In the genomic region with DNA sequence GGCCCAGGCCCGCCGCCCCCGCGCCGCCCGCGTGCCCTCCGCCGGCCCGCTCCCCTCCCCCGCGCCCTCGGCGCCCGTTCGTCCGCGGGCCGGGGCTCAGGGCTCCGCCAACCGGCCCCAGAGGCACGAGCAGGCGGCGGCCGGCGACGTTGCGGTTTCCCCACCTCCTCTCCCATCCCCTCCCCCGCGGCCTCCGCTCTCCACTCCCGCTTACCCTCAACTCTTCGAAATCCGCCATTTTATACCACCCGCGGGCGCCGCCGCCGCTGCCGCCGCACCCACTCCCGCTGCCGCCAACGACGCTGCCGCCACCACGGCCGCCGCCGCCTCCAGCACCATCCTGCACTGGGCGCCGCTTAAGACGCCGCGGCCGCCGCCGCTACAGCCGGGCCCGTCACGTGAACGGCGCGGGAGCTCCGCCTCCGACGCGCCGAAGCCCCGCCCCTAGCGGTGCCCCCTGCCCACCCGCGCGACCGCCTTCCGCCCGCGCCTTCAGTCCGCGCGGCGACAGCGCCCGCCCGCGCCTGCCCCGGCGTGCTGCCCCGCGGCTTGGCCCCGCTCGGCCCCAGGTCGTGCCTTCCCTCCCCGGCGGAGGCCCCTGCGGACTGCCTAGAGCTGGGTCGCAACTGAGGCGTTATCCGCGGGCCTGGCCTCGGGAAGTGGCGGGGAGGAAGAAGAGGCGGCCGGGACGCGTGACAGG, we compare ENCODE assay signal across 8 cellular contexts. TPM values are rescaled to one million over a fixed set of nuclear protein-coding genes. Genes with fewer than 3 reads are reported as not detected.
A peak's percentile ranks its signal among the peaks of the same experiment; 100 is the strongest.
DNase-seq lines count a peak whose midpoint lies in the region; ATAC-seq lines count a peak whose summit lies in the region.

A gene with protein sequence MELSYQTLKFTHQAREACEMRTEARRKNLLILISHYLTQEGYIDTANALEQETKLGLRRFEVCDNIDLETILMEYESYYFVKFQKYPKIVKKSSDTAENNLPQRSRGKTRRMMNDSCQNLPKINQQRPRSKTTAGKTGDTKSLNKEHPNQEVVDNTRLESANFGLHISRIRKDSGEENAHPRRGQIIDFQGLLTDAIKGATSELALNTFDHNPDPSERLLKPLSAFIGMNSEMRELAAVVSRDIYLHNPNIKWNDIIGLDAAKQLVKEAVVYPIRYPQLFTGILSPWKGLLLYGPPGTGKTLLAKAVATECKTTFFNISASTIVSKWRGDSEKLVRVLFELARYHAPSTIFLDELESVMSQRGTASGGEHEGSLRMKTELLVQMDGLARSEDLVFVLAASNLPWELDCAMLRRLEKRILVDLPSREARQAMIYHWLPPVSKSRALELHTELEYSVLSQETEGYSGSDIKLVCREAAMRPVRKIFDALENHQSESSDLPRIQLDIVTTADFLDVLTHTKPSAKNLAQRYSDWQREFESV (plus strand): TSS at position 495 of the 700 bp plus-strand sequence. CDS start 29,271 bp downstream, outside the sequence.
A gene with protein sequence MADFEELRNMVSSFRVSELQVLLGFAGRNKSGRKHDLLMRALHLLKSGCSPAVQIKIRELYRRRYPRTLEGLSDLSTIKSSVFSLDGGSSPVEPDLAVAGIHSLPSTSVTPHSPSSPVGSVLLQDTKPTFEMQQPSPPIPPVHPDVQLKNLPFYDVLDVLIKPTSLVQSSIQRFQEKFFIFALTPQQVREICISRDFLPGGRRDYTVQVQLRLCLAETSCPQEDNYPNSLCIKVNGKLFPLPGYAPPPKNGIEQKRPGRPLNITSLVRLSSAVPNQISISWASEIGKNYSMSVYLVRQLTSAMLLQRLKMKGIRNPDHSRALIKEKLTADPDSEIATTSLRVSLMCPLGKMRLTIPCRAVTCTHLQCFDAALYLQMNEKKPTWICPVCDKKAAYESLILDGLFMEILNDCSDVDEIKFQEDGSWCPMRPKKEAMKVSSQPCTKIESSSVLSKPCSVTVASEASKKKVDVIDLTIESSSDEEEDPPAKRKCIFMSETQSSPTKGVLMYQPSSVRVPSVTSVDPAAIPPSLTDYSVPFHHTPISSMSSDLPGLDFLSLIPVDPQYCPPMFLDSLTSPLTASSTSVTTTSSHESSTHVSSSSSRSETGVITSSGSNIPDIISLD (minus strand): TSS at position 400 of the 700 bp plus-strand sequence. CDS start 162 bp downstream, at position 238.

- H3K4me3 ChIP-seq in NT2/D1 (ENCODE audit: insufficient read length, low read depth) = peak within 1 kb of the TSS; percentile 84

- no peaks in the 10 kb centered on the region for H3K4me1 ChIP-seq in NT2/D1 (ENCODE audit: insufficient read depth, insufficient read length)

- no peaks in the 10 kb centered on the region for H3K9me3 ChIP-seq in NT2/D1 (ENCODE audit: insufficient read depth, low read length)

- peak within 1 kb of the TSS; percentile 89 for H3K9ac ChIP-seq in NT2/D1 (ENCODE audit: insufficient read length, low read depth)

- no peaks in the 10 kb centered on the region for H3K27me3 ChIP-seq in NT2/D1 (ENCODE audit: insufficient read depth, insufficient read length)

- H3K36me3 ChIP-seq in NT2/D1 (ENCODE audit: insufficient read depth, insufficient read length, low read length) = no peaks in the 10 kb centered on the region

- peak within 1 kb of the TSS; percentile 40 for H3K27ac ChIP-seq in epithelial cell of prostate

- DNase-seq in COLO829 (ENCODE audit: low spot score) (peak; percentile 42), HK-2 (ENCODE audit: unreplicated experiment) (peak; percentile 71), NT2/D1 (ENCODE audit: low read depth, low spot score) (peak; percentile 27), activated T-cell treated with anti-CD3 and anti-CD28 coated beads for 24 hours (ENCODE audit: low read depth) (peak; percentile 68), epithelial cell of prostate (ENCODE audit: low read depth, low spot score) (no peak), mucosa of gallbladder (ENCODE audit: low spot score) (peak; percentile 80)
- DNase-seq in stimulated activated CD8-positive, alpha-beta memory T cell treated with anti-CD3 and anti-CD28 coated beads, Interleukin-4, amount 100 ng/mL, for 24 hours (ENCODE audit: low read depth) = peak; percentile 60

- peak; percentile 82 for ATAC-seq in GM19455 (IDR thresholded peaks at IDR 0.05; ENCODE audit: unreplicated experiment)

RNA-seq across cellular contexts. Expression of the first gene that starts in this region (rescaled TPM):
- 8.0 TPM for total RNA-seq in mucosa of gallbladder

RNA-seq across cellular contexts. Expression of the second gene that starts in this region (rescaled TPM):
- total RNA-seq in mucosa of gallbladder = 32.1 TPM
